Comparison of ENCODE assay signal across 17 cellular contexts in the genomic region with DNA sequence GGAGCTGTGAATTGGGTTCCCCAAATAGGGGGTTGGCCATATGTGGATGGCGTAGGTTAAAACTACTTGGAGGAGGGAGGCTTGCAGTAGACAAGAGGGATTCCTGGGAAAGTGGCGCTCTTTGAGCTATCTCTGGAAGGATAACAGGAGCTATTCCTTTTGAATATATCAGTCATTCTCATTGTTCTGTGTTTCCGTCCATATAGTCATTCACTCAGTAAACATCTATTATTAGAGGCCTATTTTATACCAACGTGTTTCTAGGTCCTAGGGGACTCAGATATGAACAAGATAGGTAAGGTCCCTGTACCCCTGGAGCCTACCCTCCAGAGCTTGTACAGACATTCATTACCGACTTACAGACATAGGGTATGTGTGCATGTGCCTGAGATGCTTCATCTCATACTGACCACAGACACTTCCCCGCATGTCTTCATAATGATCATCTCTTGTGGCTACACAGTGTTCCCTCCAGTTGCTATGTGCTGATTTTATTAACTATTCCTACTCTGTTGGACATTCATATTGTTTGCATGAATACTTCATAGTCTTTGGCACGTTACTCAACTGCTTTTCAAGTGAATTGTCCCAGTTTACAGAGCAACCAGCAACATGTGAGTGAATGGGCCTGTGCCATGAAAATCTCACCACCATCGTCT. TPM values are rescaled to one million over a fixed set of nuclear protein-coding genes. Genes with fewer than 3 reads are reported as not detected.
DNase-seq lines count a peak whose midpoint lies in the region; ATAC-seq, FAIRE-seq and TF ChIP-seq lines count a peak whose summit lies in the region.
"Had no signal": no experiment of that assay in that cellular context is flagged by ENCODE, and none has a peak within 500 bp of the region (broad histone marks: within the 10 kb centered on the region; RNA-seq: fewer than 3 reads in every experiment).

No MANE protein-coding gene starts in this region.

- H3K4me3 ChIP-seq in astrocyte of the spinal cord (ENCODE audit: low read depth, low read length): no peak overlapping the region
- H3K4me3 ChIP-seq in heart right ventricle: no peak overlapping the region
- no peak overlapping the region for H3K4me3 ChIP-seq in pancreas
- H3K4me3 ChIP-seq: GM12878, neural progenitor cell had no signal

- ATAC-seq in heart right ventricle (peak in 4 of 8 donors; percentile 15 to 32 (median 31)), pancreas (peak in 3 of 4 donors; percentile 30 to 50 (median 44)), HG03432 (IDR thresholded peaks at IDR 0.05; ENCODE audit: unreplicated experiment) (no peak), HG03159 (IDR thresholded peaks at IDR 0.05; ENCODE audit: unreplicated experiment) (no peak)
- ATAC-seq: GM12878, T-cell had no signal

- no peak for TF ChIP-seq CTCF in astrocyte of the spinal cord (IDR thresholded peaks at IDR 0.05; ENCODE audit: low read depth, low read length)
- no peak for TF ChIP-seq CTCF in heart right ventricle (IDR thresholded peaks at IDR 0.05)
- TF ChIP-seq CTCF in pancreas (IDR thresholded peaks at IDR 0.05): no peak

- no peaks in the 10 kb centered on the region for H3K36me3 ChIP-seq in heart right ventricle
- no peaks in the 10 kb centered on the region for H3K36me3 ChIP-seq in pancreas
- H3K36me3 ChIP-seq: neural progenitor cell had no signal

- 45 to 54% methylated on average over 8 of the region's 8 CpGs for WGBS in heart right ventricle, 2 donors
- 55 to 63% methylated on average over 8 of the region's 8 CpGs for WGBS in pancreas, 2 donors

- H3K27ac ChIP-seq in heart right ventricle (peak overlapping the region in 9 of 10 donors; percentile 15 to 81 (median 68)), pancreas (peak overlapping the region in 2 of 4 donors; percentile 9 to 72)
- H3K27ac ChIP-seq: neural progenitor cell had no signal

- FAIRE-seq in pancreas (lab: Jason Lieb, UNC): no peak
- FAIRE-seq: bronchial epithelial cell, frontal cortex, GM12878, kidney had no signal

- H3K27me3 ChIP-seq in heart right ventricle (no peaks in the 10 kb centered on the region), pancreas (no peaks in the 10 kb centered on the region)
- H3K27me3 ChIP-seq: neural progenitor cell had no signal

- H3K4me1 ChIP-seq in heart right ventricle: peaks cover 23 to 64% (median 42%) of the 10 kb centered on the region in 9 donors
- peaks cover 10 to 18% (median 13%) of the 10 kb centered on the region in 3 donors for H3K4me1 ChIP-seq in pancreas

- in situ Hi-C loops in astrocyte of the spinal cord (cut with HindIII; ENCODE audit: low sequenced_read_pairs): no loop called here

- DNase-seq in EH (ENCODE audit: low read depth) (peak; percentile 64), astrocyte of the spinal cord (ENCODE audit: low read depth, low spot score) (peak; percentile 39), heart right ventricle (no peak), pancreas (no peak), MV-4-11 (lab: John Stamatoyannopoulos, UW) (no peak), DMS 273 (lab: John Stamatoyannopoulos, UW; ENCODE audit: unreplicated experiment) (no peak)
- DNase-seq: activated CD4-positive, alpha-beta T cell treated with anti-CD3 and anti-CD28 coated beads, Interleukin-2, amount 50 U/mL, for 4 hours; DMS79; kidney; stimulated activated CD8-positive, alpha-beta memory T cell treated with anti-CD3 and anti-CD28 coated beads, Interleukin-4, amount 100 ng/mL, for 48 hours; T-cell had no signal

- no peaks in the 10 kb centered on the region for H3K9me3 ChIP-seq in heart right ventricle
- H3K9me3 ChIP-seq in pancreas: no peaks in the 10 kb centered on the region

- intact Hi-C loops in heart right ventricle (cut with DNase I) (no loop called here), pancreas (cut with DNase I) (no loop called here)

RNA-seq across cellular contexts. Expression of gene VILL, which starts 55.8 kb away (rescaled TPM):
- 1 to 10 TPM; 1.2 to 3.7 (median 2.1) TPM for total RNA-seq in heart right ventricle
- polyA plus RNA-seq in heart right ventricle: 1 to 10 TPM; 4.8 to 6.4 TPM
- 1 to 10 TPM; 1.2 to 6.6 (median 2.7) TPM for total RNA-seq in pancreas
- polyA plus RNA-seq in pancreas: 1 to 10 TPM; 5.1 to 7.0 TPM

Comparison
In these comparisons a context has a peak if more than half of its experiments do, and no peak if none do; other contexts are left out.
1. DNase-seq: peak in EH (single experiment) and astrocyte of the spinal cord (single experiment); none in heart right ventricle (0 of 2), pancreas (0 of 6), MV-4-11 (single experiment) and DMS 273 (single experiment).
2. ATAC-seq: peak in pancreas (3 of 4); none in HG03432 (single experiment) and HG03159 (single experiment).